ENCODE assay signal across 11 cellular contexts in genomic region chr19:41537789-41538188, GRCh38. TPM values are rescaled to one million over a fixed set of nuclear protein-coding genes. Genes with fewer than 3 reads are reported as not detected.
DNase-seq lines count a peak whose midpoint lies in the region; ATAC-seq, FAIRE-seq and TF ChIP-seq lines count a peak whose summit lies in the region.
"Had no signal": no experiment of that assay in that cellular context is flagged by ENCODE, and none has a peak within 500 bp of the region (broad histone marks: within the 10 kb centered on the region; RNA-seq: fewer than 3 reads in every experiment).

No MANE protein-coding gene starts in this region.

- H3K36me3 Mint-ChIP-seq in activated naive CD4-positive, alpha-beta T cell treated with anti-CD3 and anti-CD28 coated beads, Interleukin-2, amount 10 ng/mL, durations not matched to agents 7 days and 5 days: peaks cover 8% of the 10 kb centered on the region
- H3K36me3 Mint-ChIP-seq in dendritic cell treated with granulocyte-macrophage colony-stimulating factor and Interleukin-4, amounts not matched to agents 40 ng/mL and 50 ng/mL, for 4 days (ENCODE audit: low read depth): no peaks in the 10 kb centered on the region

- TF ChIP-seq CTCF in spleen (IDR thresholded peaks at IDR 0.05 in 8 of 11, conservative IDR thresholded peaks at IDR 0.05 in 3 of 11) (peak; percentile 44 to 84 (median 67)), pancreas (IDR thresholded peaks at IDR 0.05) (peak in 1 of 4 donors; percentile 7)

- H3K4me3 ChIP-seq in spleen (peak overlapping the region in 1 of 8 donors; percentile 49), pancreas (no peak overlapping the region)

- no peak overlapping the region for H3K27ac Mint-ChIP-seq in activated naive CD4-positive, alpha-beta T cell treated with anti-CD3 and anti-CD28 coated beads, Interleukin-2, amount 10 ng/mL, durations not matched to agents 7 days and 5 days
- peak overlapping the region; percentile 39 for H3K27ac Mint-ChIP-seq in dendritic cell treated with granulocyte-macrophage colony-stimulating factor and Interleukin-4, amounts not matched to agents 40 ng/mL and 50 ng/mL, for 4 days
- H3K27ac Mint-ChIP-seq: T-helper 1 cell treated with Interleukin-12 subunit alpha and Interleukin-12 subunit beta and Interleukin-4 antibody, amounts not matched to agents 30 μg/mL and 1 μg/mL, for 36 hours had no signal

- H3K27ac ChIP-seq in spleen (peak overlapping the region in 1 of 8 donors; percentile 91), pancreas (no peak overlapping the region)

- no peak for TF ChIP-seq POLR2A in spleen (IDR thresholded peaks at IDR 0.05)

- 54 to 76% (median 65%) methylated on average over 1 of the region's 1 CpG for WGBS in spleen, 5 donors
- WGBS in pancreas, 2 donors: 33 to 58% methylated on average over 1 of the region's 1 CpG

- H3K4me1 Mint-ChIP-seq in activated naive CD4-positive, alpha-beta T cell treated with anti-CD3 and anti-CD28 coated beads, Interleukin-2, amount 10 ng/mL, durations not matched to agents 7 days and 5 days: peaks cover 55% of the 10 kb centered on the region
- H3K4me1 Mint-ChIP-seq in dendritic cell treated with granulocyte-macrophage colony-stimulating factor and Interleukin-4, amounts not matched to agents 40 ng/mL and 50 ng/mL, for 4 days (ENCODE audit: low read depth): peaks cover 43% of the 10 kb centered on the region

- no peak for FAIRE-seq in pancreas (lab: Jason Lieb, UNC)
- FAIRE-seq: endometrium had no signal

- peaks cover 17 to 68% (median 45%) of the 10 kb centered on the region in 6 donors for H3K4me1 ChIP-seq in spleen
- H3K4me1 ChIP-seq in pancreas: peaks cover 0 to 2% (median 0%) of the 10 kb centered on the region in 3 donors

- H3K27me3 ChIP-seq in spleen (replicated peaks in 1 of 7) (no peaks in the 10 kb centered on the region), pancreas (peaks cover 0 to 10% (median 0%) of the 10 kb centered on the region in 4 donors)

- peaks cover 9% of the 10 kb centered on the region for H3K9me3 Mint-ChIP-seq in activated naive CD4-positive, alpha-beta T cell treated with anti-CD3 and anti-CD28 coated beads, Interleukin-2, amount 10 ng/mL, durations not matched to agents 7 days and 5 days
- H3K9me3 Mint-ChIP-seq in dendritic cell treated with granulocyte-macrophage colony-stimulating factor and Interleukin-4, amounts not matched to agents 40 ng/mL and 50 ng/mL, for 4 days: no peaks in the 10 kb centered on the region
- H3K9me3 Mint-ChIP-seq: T-helper 1 cell treated with Interleukin-12 subunit alpha and Interleukin-12 subunit beta and Interleukin-4 antibody, amounts not matched to agents 30 μg/mL and 1 μg/mL, for 36 hours had no signal

- DNase-seq in activated naive CD4-positive, alpha-beta T cell treated with anti-CD3 and anti-CD28 coated beads, Interleukin-2, amount 10 ng/mL, durations not matched to agents 7 days and 5 days: peak; percentile 66
- no peak for DNase-seq in activated naive CD4-positive, alpha-beta T cell (lab: John Stamatoyannopoulos, UW)
- DNase-seq in NCI-H69 (lab: John Stamatoyannopoulos, UW): peak; percentile 8
- DNase-seq in spleen: no peak
- DNase-seq in pancreas: no peak
- no peak for DNase-seq in NCI-H1048 (lab: John Stamatoyannopoulos, UW)
- DNase-seq in DMS114 treated with DMSO at 0.1 percent for 48 hours (lab: John Stamatoyannopoulos, UW; ENCODE audit: unreplicated experiment): no peak
- DNase-seq: stimulated activated CD4-positive, alpha-beta T cell treated with anti-CD3 and anti-CD28 coated beads, Interleukin-12 subunit alpha, Interleukin-12 subunit beta, amount 100 ng/mL, for 4 hours had no signal

- intact Hi-C loops in dendritic cell treated with granulocyte-macrophage colony-stimulating factor and Interleukin-4, amounts not matched to agents 40 ng/mL and 50 ng/mL, for 4 days (cut with micrococcal nuclease): no loop called here
- intact Hi-C loops in spleen (cut with DNase I; ENCODE audit: low total_unique reads): loop anchor here (5.0 kb wide), 1 partner anchor 35 kb away; no protein-coding TSS in a partner anchor
- intact Hi-C loops in pancreas (cut with DNase I): no loop called here

- H3K9me3 ChIP-seq in spleen (peaks cover 0 to 7% (median 2%) of the 10 kb centered on the region in 8 donors), pancreas (no peaks in the 10 kb centered on the region)

- H3K36me3 ChIP-seq in spleen (no peaks in the 10 kb centered on the region), pancreas (no peaks in the 10 kb centered on the region)

- ATAC-seq in pancreas: no peak

- H3K27me3 Mint-ChIP-seq in activated naive CD4-positive, alpha-beta T cell treated with anti-CD3 and anti-CD28 coated beads, Interleukin-2, amount 10 ng/mL, durations not matched to agents 7 days and 5 days: peaks cover 5% of the 10 kb centered on the region
- H3K27me3 Mint-ChIP-seq in dendritic cell treated with granulocyte-macrophage colony-stimulating factor and Interleukin-4, amounts not matched to agents 40 ng/mL and 50 ng/mL, for 4 days: no peaks in the 10 kb centered on the region

- CTCF ChIA-PET in activated naive CD4-positive, alpha-beta T cell treated with anti-CD3 and anti-CD28 coated beads, Interleukin-2, amount 10 ng/mL, durations not matched to agents 7 days and 5 days (lab: Charles Lee): interaction anchor here (0.6 to 15.3 kb wide), 4 partner anchors 26 to 89 kb away, joined by 3 to 376 read pairs (median 42); no protein-coding TSS in a partner anchor

- H3K4me3 Mint-ChIP-seq in activated naive CD4-positive, alpha-beta T cell treated with anti-CD3 and anti-CD28 coated beads, Interleukin-2, amount 10 ng/mL, durations not matched to agents 7 days and 5 days: no peak overlapping the region
- no peak overlapping the region for H3K4me3 Mint-ChIP-seq in dendritic cell treated with granulocyte-macrophage colony-stimulating factor and Interleukin-4, amounts not matched to agents 40 ng/mL and 50 ng/mL, for 4 days
- H3K4me3 Mint-ChIP-seq: T-helper 1 cell treated with Interleukin-12 subunit alpha and Interleukin-12 subunit beta and Interleukin-4 antibody, amounts not matched to agents 30 μg/mL and 1 μg/mL, for 36 hours had no signal

RNA-seq across cellular contexts. Expression of gene CEACAM21, which starts 38.2 kb away (rescaled TPM):
- total RNA-seq in spleen (10 to 100 TPM; 12.1 to 22.9 (median 20.0) TPM), pancreas (1 to 10 TPM in 1 of 6 donors, under 1 TPM in 3, not detected in 2; 0.09 to 1.2 (median 0.53) TPM)
- polyA plus RNA-seq in spleen (10 to 100 TPM; 10.3 to 21.0 (median 17.4) TPM), pancreas (1 to 10 TPM in 1 of 2 donors, under 1 TPM in 1; 0.23 to 1.2 TPM)

Comparison
In these comparisons a context has a peak if more than half of its experiments do, and no peak if none do; other contexts are left out.
1. DNase-seq: peak in activated naive CD4-positive, alpha-beta T cell treated with anti-CD3 and anti-CD28 coated beads, Interleukin-2, amount 10 ng/mL, durations not matched to agents 7 days and 5 days (single experiment) and NCI-H69 (single experiment); none in activated naive CD4-positive, alpha-beta T cell (0 of 4), spleen (single experiment), pancreas (0 of 6), NCI-H1048 (single experiment) and DMS114 treated with DMSO at 0.1 percent for 48 hours (single experiment).
2. RNA of gene CEACAM21, which starts 38.2 kb away (total RNA-seq): 12.1 to 22.9 TPM in spleen; 0.09 to 1.2 TPM in pancreas; every median in the first group is over 4 times any median in the second.